Comparison of ENCODE assay signal across 14 cellular contexts in genomic region chr3:197613187-197613586, GRCh38. TPM values are rescaled to one million over a fixed set of nuclear protein-coding genes. Genes with fewer than 3 reads are reported as not detected.
DNase-seq lines count a peak whose midpoint lies in the region; ATAC-seq and TF ChIP-seq lines count a peak whose summit lies in the region.
"Had no signal": no experiment of that assay in that cellular context is flagged by ENCODE, and none has a peak within 500 bp of the region (broad histone marks: within the 10 kb centered on the region; RNA-seq: fewer than 3 reads in every experiment).

No MANE protein-coding gene starts in this region.

- H3K9ac ChIP-seq in SK-N-SH, result no peak overlapping the region
- H3K9ac ChIP-seq in H9 (ENCODE audit: extremely low read depth, insufficient read length, low read length), result no peak overlapping the region
- H3K9ac ChIP-seq: BLaER1 had no signal

- H2BK12ac ChIP-seq in H9 (ENCODE audit: insufficient read length, low read depth, low read length), result no peak overlapping the region

- no peak overlapping the region for H3T11ph ChIP-seq in H9 (ENCODE audit: low read length)

- CTCF ChIA-PET in PC-9 (lab: Charles Lee), result no interaction called here
- CTCF ChIA-PET in SK-N-SH (lab: Yijun Ruan, JAX), result no interaction called here

- H3K79me1 ChIP-seq in H9 (ENCODE audit: insufficient read depth, low read depth, low read length, poor library complexity, severe bottlenecking), result no peaks in the 10 kb centered on the region

- no peak overlapping the region for H2BK20ac ChIP-seq in H9 (ENCODE audit: low read depth, low read length, poor library complexity, severe bottlenecking)

- H3K4me3 ChIP-seq in PC-9, result no peak overlapping the region
- H3K4me3 ChIP-seq in SK-N-SH (ENCODE audit: low read depth in 2 of 2, low read length in 1 of 2), result no peak overlapping the region
- H3K4me3 ChIP-seq: BLaER1, upper lobe of right lung had no signal

- H4K20me1 ChIP-seq in PC-9 (ENCODE audit: insufficient read depth), result peaks cover 6% of the 10 kb centered on the region
- H4K20me1 ChIP-seq in SK-N-SH (ENCODE audit: insufficient read depth), result no peaks in the 10 kb centered on the region
- H4K20me1 ChIP-seq in H9 (ENCODE audit: control insufficient read depth, insufficient read depth, insufficient read length), result no peaks in the 10 kb centered on the region
- H4K20me1 ChIP-seq: BLaER1 had no signal

- H3K36me3 Mint-ChIP-seq in natural killer cell, result peaks cover 37% of the 10 kb centered on the region
- peaks cover 82 to 92% (median 83%) of the 10 kb centered on the region in 3 experiments for H3K36me3 Mint-ChIP-seq in H9 (ENCODE audit: insufficient read depth in 1 of 3, low read depth in 3 of 3)

- H3K18ac ChIP-seq in H9 (ENCODE audit: insufficient read length, low read depth, low read length), result no peak overlapping the region

- no peaks in the 10 kb centered on the region for H3K9me3 Mint-ChIP-seq in natural killer cell
- H3K9me3 Mint-ChIP-seq in H9, result peaks cover 11 to 19% of the 10 kb centered on the region in 2 experiments

- H3K79me2 ChIP-seq in PC-9 (ENCODE audit: low read depth) (no peaks in the 10 kb centered on the region), SK-N-SH (ENCODE audit: insufficient read depth) (peaks cover 9% of the 10 kb centered on the region; the same call in 1 of the 2 replicates), H9 (ENCODE audit: insufficient read depth, low read length) (no peaks in the 10 kb centered on the region)

- H3K36me3 ChIP-seq in PC-9 (ENCODE audit: low read depth) (peaks cover 59% of the 10 kb centered on the region), SK-N-SH (replicated peaks in 1 of 2; ENCODE audit: control insufficient read depth in 1 of 2, insufficient read depth in 2 of 2, low read length in 1 of 2) (peaks cover 49 to 91% of the 10 kb centered on the region in 2 experiments)

- DNase-seq in PC-9 (no peak), natural killer cell (no peak), SK-N-SH (no peak), H9 (no peak), HUDEP-2 (lab: John Stamatoyannopoulos, UW; ENCODE audit: unreplicated experiment in 76 of 76) (no peak), DMS153 (lab: John Stamatoyannopoulos, UW) (no peak)
- DNase-seq in activated CD4-positive, alpha-beta T cell treated with anti-CD3 and anti-CD28 coated beads for 48 hours, result peak; percentile 49
- DNase-seq in activated naive CD4-positive, alpha-beta T cell treated with anti-CD3 and anti-CD28 coated beads, Interleukin-2, amount 50 U/mL, for 16 hours, result peak; percentile 42
- DNase-seq: Kasumi-1, NCI-H510A, upper lobe of right lung had no signal

- TF ChIP-seq CTCF in PC-9 (conservative IDR thresholded peaks at IDR 0.05) (no peak), natural killer cell (IDR thresholded peaks at IDR 0.05) (no peak), SK-N-SH (IDR thresholded peaks at IDR 0.05) (no peak), H9 (conservative IDR thresholded peaks at IDR 0.05) (no peak)

- H2BK120ac ChIP-seq in H9 (ENCODE audit: low read depth, low read length, poor library complexity, severe bottlenecking), result no peak overlapping the region

- TF ChIP-seq EP300 in SK-N-SH (IDR thresholded peaks at IDR 0.05; ENCODE audit: borderline replicate concordance in 1 of 2, low read depth in 1 of 2, low read length in 1 of 2), result no peak

- no peak overlapping the region for H3K56ac ChIP-seq in H9 (ENCODE audit: insufficient read length, low read depth, low read length)

- BruUV-seq in PC-9 (replicated peaks; lab: Mats Ljungman, UMichigan), result TSS peak; percentile 3

- POLR2A ChIA-PET in PC-9 (lab: Charles Lee; ENCODE audit: unreplicated experiment) (interaction anchor here (0.6 kb wide), 1 partner anchor 22 kb away, joined by 6 read pairs; no protein-coding TSS in a partner anchor), SK-N-SH (lab: Yijun Ruan, JAX) (no interaction called here)

- H3K4me2 ChIP-seq in PC-9 (no peak overlapping the region), SK-N-SH (no peak overlapping the region), H9 (ENCODE audit: insufficient read depth, insufficient read length, low read length) (no peak overlapping the region)
- H3K4me2 ChIP-seq: BLaER1 had no signal

- no peak overlapping the region for H3K23ac ChIP-seq in H9 (ENCODE audit: insufficient read length, low read depth, low read length)

- H4K5ac ChIP-seq in H9 (ENCODE audit: insufficient read length, low read depth, low read length), result no peak overlapping the region

- H4K91ac ChIP-seq in H9 (ENCODE audit: insufficient read length, low read depth, low read length), result no peak overlapping the region

- H3K4me3 Mint-ChIP-seq in natural killer cell, result no peak overlapping the region
- no peak overlapping the region for H3K4me3 Mint-ChIP-seq in H9

- H3K4ac ChIP-seq in H9 (ENCODE audit: low read depth, low read length), result no peak overlapping the region

- H3K27ac Mint-ChIP-seq in natural killer cell (peak overlapping the region; percentile 21 to 74), H9 (peak overlapping the region in 1 of 3 experiments; percentile 13; a peak in 1 of 7 replicates)

- H3K9me3 ChIP-seq in PC-9 (ENCODE audit: insufficient read depth, low read depth), result peaks cover 6% of the 10 kb centered on the region; the same call in 1 of the 2 replicates
- H3K9me3 ChIP-seq in SK-N-SH, result no peaks in the 10 kb centered on the region
- peaks cover 7% of the 10 kb centered on the region for H3K9me3 ChIP-seq in H9 (ENCODE audit: control insufficient read depth, low read depth, low read length)

- H3K9me2 ChIP-seq in PC-9 (ENCODE audit: insufficient read depth) (no peaks in the 10 kb centered on the region; the same call in 1 of the 2 replicates), SK-N-SH (no peaks in the 10 kb centered on the region)

- H3K4me1 ChIP-seq in PC-9 (replicated peaks; ENCODE audit: insufficient read depth) (no peaks in the 10 kb centered on the region), SK-N-SH (ENCODE audit: control insufficient read depth in 1 of 2, insufficient read depth in 2 of 2, low read depth in 1 of 2, low read length in 1 of 2) (no peaks in the 10 kb centered on the region), H9 (ENCODE audit: insufficient read depth, low read length) (no peaks in the 10 kb centered on the region)
- H3K4me1 ChIP-seq: BLaER1, upper lobe of right lung had no signal

- no peak overlapping the region for H3K14ac ChIP-seq in H9 (ENCODE audit: insufficient read depth, low read length)

- H3K27me3 ChIP-seq in PC-9 (ENCODE audit: insufficient read depth, low read depth) (no peaks in the 10 kb centered on the region), SK-N-SH (ENCODE audit: insufficient read depth) (no peaks in the 10 kb centered on the region), H9 (ENCODE audit: insufficient read depth, low read length) (no peaks in the 10 kb centered on the region)
- H3K27me3 ChIP-seq: BLaER1, upper lobe of right lung had no signal

- ATAC-seq in natural killer cell, result peak in 2 of 3 donors; percentile 35 to 52
- ATAC-seq: left lobe of liver, upper lobe of right lung had no signal

- no peak overlapping the region for H2BK5ac ChIP-seq in H9 (ENCODE audit: insufficient read length, low read length)

- no peak for TF ChIP-seq RAD21 in SK-N-SH (IDR thresholded peaks at IDR 0.05; ENCODE audit: low read length)

- intact Hi-C loops in PC-9 (cut with micrococcal nuclease; ENCODE audit: unreplicated experiment) (no loop called here), natural killer cell (cut with micrococcal nuclease) (no loop called here)

- H3K27me3 Mint-ChIP-seq in natural killer cell (ENCODE audit: low read depth in 2 of 2) (no peaks in the 10 kb centered on the region), H9 (ENCODE audit: low read depth) (no peaks in the 10 kb centered on the region)

- no peak overlapping the region for H2BK15ac ChIP-seq in H9 (ENCODE audit: low read depth, low read length)

- H3K27ac ChIP-seq in PC-9 (no peak overlapping the region), SK-N-SH (ENCODE audit: low read depth in 2 of 2, low read length in 1 of 2) (no peak overlapping the region), H9 (ENCODE audit: insufficient read length, low read depth, low read length) (no peak overlapping the region)
- H3K27ac ChIP-seq: BLaER1, HL-60, upper lobe of right lung had no signal

- WGBS in SK-N-SH (ENCODE audit: low lambda C conversion rate), result 98% methylated on average over 5 of the region's 6 CpGs
- WGBS in H9 (ENCODE audit: extremely low coverage, insufficient read length, low lambda C conversion rate), result no CpG with 5 or more reads among the region's 6 CpGs

- H2AK5ac ChIP-seq in H9 (ENCODE audit: insufficient read length, low read length), result no peak overlapping the region

- H4K8ac ChIP-seq in H9 (replicated peaks; ENCODE audit: insufficient read length, low read depth, low read length), result no peak overlapping the region

- H3F3A ChIP-seq in PC-9 (ENCODE audit: insufficient read depth, low read depth), result peaks cover 6% of the 10 kb centered on the region; the same call in 1 of the 2 replicates
- H3F3A ChIP-seq in SK-N-SH (replicated peaks; ENCODE audit: insufficient read depth), result no peaks in the 10 kb centered on the region

- H3K4me1 Mint-ChIP-seq in natural killer cell (peaks cover 5 to 10% of the 10 kb centered on the region in 2 donors), H9 (no peaks in the 10 kb centered on the region)

- H2AFZ ChIP-seq in PC-9 (no peak overlapping the region), SK-N-SH (ENCODE audit: low read depth) (no peak overlapping the region), H9 (ENCODE audit: low read length) (no peak overlapping the region)

- H3K23me2 ChIP-seq in H9 (ENCODE audit: insufficient read length, low read depth, low read length, poor library complexity, severe bottlenecking), result no peaks in the 10 kb centered on the region

TF ChIP-seq in SK-N-SH, 30 proteins besides CTCF, POLR2A, EP300 and RAD21 (continues in another document):
- no peak for TF ChIP-seq USF2 (IDR thresholded peaks at IDR 0.05; ENCODE audit: borderline replicate concordance, low read depth, low read length)
- no peak for TF ChIP-seq SMC3 (IDR thresholded peaks at IDR 0.05; ENCODE audit: low read depth, low read length)
- no peak for TF ChIP-seq YY1 (IDR thresholded peaks at IDR 0.05; ENCODE audit: low read depth)
- no peak for TF ChIP-seq MXI1 (IDR thresholded peaks at IDR 0.05; ENCODE audit: low read depth, low read length)
- TF ChIP-seq TCF12 (IDR thresholded peaks at IDR 0.05), result no peak

RNA-seq across cellular contexts. Expression of gene BDH1, which starts 57.4 kb away (rescaled TPM):
- total RNA-seq in PC-9 (2021) (51.7 and 55.1 TPM in 2 replicates), natural killer cell (10 to 100 TPM; 14.0 to 24.5 (median 17.4) TPM), H9 (2021) (16.3 and 23.8 TPM in 2 replicates)
- 19.7 and 19.8 TPM in 2 replicates for polyA plus RNA-seq in SK-N-SH (2012; rRNA removed)
- polyA plus RNA-seq in SK-N-SH (2012; cell fraction: cytosol; rRNA removed), result 11.1 and 16.2 TPM in 2 replicates
- polyA plus RNA-seq in SK-N-SH (2012; cell fraction: nucleus; rRNA removed), result 52.5 and 53.5 TPM in 2 replicates

Comparison
In these comparisons a context has a peak if more than half of its experiments do, and no peak if none do; other contexts are left out.
1. DNase-seq: peak in activated CD4-positive, alpha-beta T cell treated with anti-CD3 and anti-CD28 coated beads for 48 hours (single experiment) and activated naive CD4-positive, alpha-beta T cell treated with anti-CD3 and anti-CD28 coated beads, Interleukin-2, amount 50 U/mL, for 16 hours (single experiment); none in PC-9 (0 of 2), natural killer cell (single experiment), SK-N-SH (single experiment), H9 (single experiment), HUDEP-2 (0 of 76) and DMS153 (single experiment).